25 cellular contexts compared by ENCODE assay signal in the genomic region with DNA sequence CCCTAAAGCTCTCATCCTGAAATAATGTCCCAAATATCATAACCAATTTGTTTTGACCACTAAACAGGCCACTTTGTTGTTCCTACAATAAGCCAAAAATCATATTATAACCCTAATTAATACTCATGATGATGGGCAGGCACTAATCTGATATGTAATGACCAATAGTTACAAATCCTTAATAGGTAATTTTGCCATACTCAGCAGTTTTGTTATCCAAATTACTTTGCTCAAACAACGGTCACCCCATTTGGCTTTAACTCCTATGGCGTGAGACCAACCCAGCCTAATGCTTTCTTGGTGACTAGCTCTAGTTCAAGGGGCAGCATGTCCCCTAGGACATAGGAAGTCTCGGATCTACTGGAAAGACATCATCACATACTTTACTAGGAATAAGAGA.
DNase-seq lines count a peak whose midpoint lies in the region; ATAC-seq, FAIRE-seq and TF ChIP-seq lines count a peak whose summit lies in the region.
"Had no signal": no experiment of that assay in that cellular context is flagged by ENCODE, and none has a peak within 500 bp of the region (broad histone marks: within the 10 kb centered on the region; RNA-seq: fewer than 3 reads in every experiment).

No MANE protein-coding gene starts in this region.

- peak overlapping the region; percentile 38 for H3K27ac ChIP-seq in HCT116 (ENCODE audit: low read depth, low read length)
- H3K27ac ChIP-seq in astrocyte (ENCODE audit: low read depth, low read length): peak overlapping the region; percentile 30
- no peak overlapping the region for H3K27ac ChIP-seq in CD4-positive, alpha-beta memory T cell (ENCODE audit: low read depth, low read length)
- H3K27ac ChIP-seq: SJSA1 had no signal

- TF ChIP-seq POLR2A in HCT116 (IDR thresholded peaks at IDR 0.05; ENCODE audit: borderline replicate concordance, extremely low read depth, insufficient read depth, insufficient read length): no peak

- H3K9me3 Mint-ChIP-seq in astrocyte (ENCODE audit: unreplicated experiment): peaks cover 7% of the 10 kb centered on the region
- H3K9me3 Mint-ChIP-seq in CD4-positive, alpha-beta memory T cell: peaks cover 0 to 5% (median 1%) of the 10 kb centered on the region in 8 donors
- H3K9me3 Mint-ChIP-seq: CD8-positive, alpha-beta T cell; HFFc6 had no signal

- no peak overlapping the region for H3K9ac ChIP-seq in HCT116 (ENCODE audit: low read length)
- H3K9ac ChIP-seq in astrocyte (ENCODE audit: low read length): no peak overlapping the region

- no peaks in the 10 kb centered on the region for H3K36me3 ChIP-seq in HCT116 (ENCODE audit: control insufficient read depth in 1 of 2, insufficient read depth in 2 of 2, low read length in 2 of 2)
- H3K36me3 ChIP-seq in astrocyte (ENCODE audit: insufficient read depth, low read length): no peaks in the 10 kb centered on the region
- no peaks in the 10 kb centered on the region for H3K36me3 ChIP-seq in CD4-positive, alpha-beta memory T cell (ENCODE audit: insufficient read depth, low read length)
- H3K36me3 ChIP-seq: SJSA1 had no signal

- intact Hi-C loops in HCT116 (cut with micrococcal nuclease): no loop called here
- intact Hi-C loops in CD4-positive, alpha-beta memory T cell (cut with micrococcal nuclease): no loop called here

- peaks cover 21% of the 10 kb centered on the region for H3K4me1 Mint-ChIP-seq in astrocyte (ENCODE audit: low read depth, unreplicated experiment)
- H3K4me1 Mint-ChIP-seq in CD4-positive, alpha-beta memory T cell: no peaks in the 10 kb centered on the region

- H3K4me3 Mint-ChIP-seq in astrocyte (ENCODE audit: unreplicated experiment): no peak overlapping the region
- H3K4me3 Mint-ChIP-seq in CD4-positive, alpha-beta memory T cell: no peak overlapping the region
- H3K4me3 Mint-ChIP-seq: CD8-positive, alpha-beta T cell; HFFc6 had no signal

- peaks cover 21 to 23% of the 10 kb centered on the region in 2 experiments for H3K4me1 ChIP-seq in HCT116 (ENCODE audit: control insufficient read depth in 1 of 2, insufficient read depth in 2 of 2, low read length in 2 of 2)
- H3K4me1 ChIP-seq in astrocyte (ENCODE audit: insufficient read depth, low read length): peaks cover 17% of the 10 kb centered on the region
- no peaks in the 10 kb centered on the region for H3K4me1 ChIP-seq in CD4-positive, alpha-beta memory T cell (ENCODE audit: insufficient read depth, low read length)
- H3K4me1 ChIP-seq: Caco-2 had no signal

- H3K4me2 ChIP-seq in HCT116 (ENCODE audit: low read length): peak overlapping the region; percentile 35
- H3K4me2 ChIP-seq in astrocyte (ENCODE audit: low read length): peak overlapping the region; percentile 49

- no peaks in the 10 kb centered on the region for H3K27me3 Mint-ChIP-seq in astrocyte (ENCODE audit: low read depth, unreplicated experiment)
- H3K27me3 Mint-ChIP-seq in CD4-positive, alpha-beta memory T cell: no peaks in the 10 kb centered on the region

- no peaks in the 10 kb centered on the region for H3K27me3 ChIP-seq in HCT116 (ENCODE audit: insufficient read depth, low read length)
- no peaks in the 10 kb centered on the region for H3K27me3 ChIP-seq in astrocyte (ENCODE audit: insufficient read depth, low read length)
- H3K27me3 ChIP-seq in CD4-positive, alpha-beta memory T cell (ENCODE audit: insufficient read depth, low read length): no peaks in the 10 kb centered on the region
- H3K27me3 ChIP-seq: SJSA1 had no signal

- RAD21 ChIA-PET in HCT116 (lab: Charles Lee; ENCODE audit: low non-redundant PET in 1 of 2, low total read pairs in 2 of 2, uncharacterized antibody in 2 of 2, unreplicated experiment in 2 of 2): no interaction called here

- POLR2A ChIA-PET in HCT116 (lab: Charles Lee): no interaction called here
- POLR2A ChIA-PET in CD4-positive, alpha-beta memory T cell (lab: Charles Lee; ENCODE audit: partially characterized antibody): no interaction called here

- no peak overlapping the region for H2AFZ ChIP-seq in HCT116 (ENCODE audit: low read depth, low read length, poor library complexity, severe bottlenecking)
- H2AFZ ChIP-seq in astrocyte (ENCODE audit: low read depth, low read length): no peak overlapping the region

- H3K79me2 ChIP-seq in HCT116 (ENCODE audit: insufficient read depth, low read length) (no peaks in the 10 kb centered on the region), astrocyte (ENCODE audit: insufficient read depth, low read length) (no peaks in the 10 kb centered on the region)

- TF ChIP-seq RAD21 in HCT116 (IDR thresholded peaks at IDR 0.05; ENCODE audit: low read depth): no peak

- TF ChIP-seq CTCF in HCT116 (IDR thresholded peaks at IDR 0.05 in 2 of 3, conservative IDR thresholded peaks at IDR 0.05 in 1 of 3; ENCODE audit: borderline replicate concordance in 1 of 3, insufficient read depth in 1 of 3, low read depth in 2 of 3, low read length in 2 of 3) (no peak), astrocyte (IDR thresholded peaks at IDR 0.05; ENCODE audit: insufficient read depth, low read depth, low read length) (no peak), fibroblast of mammary gland (conservative IDR thresholded peaks at IDR 0.05; ENCODE audit: control insufficient read depth, insufficient read depth, low read depth, low read length) (no peak)

- no peaks in the 10 kb centered on the region for H3K9me2 ChIP-seq in HCT116 (ENCODE audit: insufficient read depth)

- CTCF ChIA-PET in HCT116 (lab: Charles Lee): interaction anchor here (1.4 kb wide), 1 partner anchor 689 kb away, joined by 3 read pairs; no protein-coding TSS in a partner anchor
- CTCF ChIA-PET in CD4-positive, alpha-beta memory T cell (lab: Charles Lee; ENCODE audit: partially characterized antibody): no interaction called here

- no peak for FAIRE-seq in astrocyte (lab: Jason Lieb, UNC)
- FAIRE-seq: GM12878 had no signal

- H3K27ac Mint-ChIP-seq in astrocyte (ENCODE audit: unreplicated experiment): no peak overlapping the region
- no peak overlapping the region for H3K27ac Mint-ChIP-seq in CD4-positive, alpha-beta memory T cell
- H3K27ac Mint-ChIP-seq: CD8-positive, alpha-beta T cell; HFFc6 had no signal

- H3K9me3 ChIP-seq in HCT116 (ENCODE audit: control insufficient read depth in 1 of 2, insufficient read depth in 1 of 2, low read depth in 1 of 2, low read length in 2 of 2) (no peaks in the 10 kb centered on the region), astrocyte (ENCODE audit: insufficient read depth, low read depth, low read length) (no peaks in the 10 kb centered on the region)
- H3K9me3 ChIP-seq in CD4-positive, alpha-beta memory T cell (ENCODE audit: control insufficient read depth in 1 of 2, low read length in 2 of 2): no peaks in the 10 kb centered on the region
- H3K9me3 ChIP-seq: Caco-2, SJSA1 had no signal

- no TSS peak for BruUV-seq in HCT116 (replicated peaks; lab: Mats Ljungman, UMichigan)

- DNase-seq in HCT116 (ENCODE audit: low read depth, low spot score): no peak
- no peak for DNase-seq in astrocyte (ENCODE audit: low read depth)
- DNase-seq in fibroblast of mammary gland (ENCODE audit: low read depth): peak; percentile 24
- DNase-seq in CD4-positive, alpha-beta memory T cell: no peak
- DNase-seq: Caco-2; CD8-positive, alpha-beta T cell; GDM1; H7; HFFc6; KBM-7; MV-4-11; NCI-H1105; NCI-H1436 treated with DMSO at 0.1 percent for 48 hours; NCI-H1930; NCI-H2107; NCI-H446 treated with DMSO at 0.1 percent for 48 hours; NCI-H526 treated with DMSO at 0.1 percent for 48 hours; Right ventricle myocardium superior; RPMI8226; T-helper 1 cell had no signal

- no peak overlapping the region for H3K4me3 ChIP-seq in HCT116 (replicated peaks in 1 of 2; ENCODE audit: low read depth in 1 of 2, low read length in 2 of 2)
- no peak overlapping the region for H3K4me3 ChIP-seq in astrocyte (ENCODE audit: insufficient read depth, low read depth, low read length)
- H3K4me3 ChIP-seq in fibroblast of mammary gland (ENCODE audit: control insufficient read depth, low read depth, low read length): no peak overlapping the region
- H3K4me3 ChIP-seq in CD4-positive, alpha-beta memory T cell (ENCODE audit: low read length in 2 of 2): no peak overlapping the region
- H3K4me3 ChIP-seq: GM12878, SJSA1 had no signal

- ATAC-seq in HCT116 (no peak), GM19397 (IDR thresholded peaks at IDR 0.05; ENCODE audit: unreplicated experiment) (no peak), GM19023 (IDR thresholded peaks at IDR 0.05; ENCODE audit: unreplicated experiment) (no peak), HG03025 (IDR thresholded peaks at IDR 0.05; ENCODE audit: low FRiP score, unreplicated experiment) (no peak)
- ATAC-seq: CD8-positive, alpha-beta T cell; GM12878 had no signal

- no peaks in the 10 kb centered on the region for H3K36me3 Mint-ChIP-seq in astrocyte (ENCODE audit: low read depth, unreplicated experiment)
- no peaks in the 10 kb centered on the region for H3K36me3 Mint-ChIP-seq in CD4-positive, alpha-beta memory T cell
- H3K36me3 Mint-ChIP-seq: CD8-positive, alpha-beta T cell had no signal

- H4K20me1 ChIP-seq in HCT116 (ENCODE audit: insufficient read depth): no peaks in the 10 kb centered on the region
- no peaks in the 10 kb centered on the region for H4K20me1 ChIP-seq in astrocyte (ENCODE audit: insufficient read depth, low read length)

TF ChIP-seq in HCT116, 20 proteins besides CTCF, POLR2A, EP300 and RAD21 (continues in another document):
- TF ChIP-seq CEBPB (IDR thresholded peaks at IDR 0.05; ENCODE audit: low read depth): no peak
- no peak for TF ChIP-seq ZFX (IDR thresholded peaks at IDR 0.05)
- TF ChIP-seq, protein P1, sequence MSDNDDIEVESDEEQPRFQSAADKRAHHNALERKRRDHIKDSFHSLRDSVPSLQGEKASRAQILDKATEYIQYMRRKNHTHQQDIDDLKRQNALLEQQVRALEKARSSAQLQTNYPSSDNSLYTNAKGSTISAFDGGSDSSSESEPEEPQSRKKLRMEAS (IDR thresholded peaks at IDR 0.05): no peak
- TF ChIP-seq, protein P2, sequence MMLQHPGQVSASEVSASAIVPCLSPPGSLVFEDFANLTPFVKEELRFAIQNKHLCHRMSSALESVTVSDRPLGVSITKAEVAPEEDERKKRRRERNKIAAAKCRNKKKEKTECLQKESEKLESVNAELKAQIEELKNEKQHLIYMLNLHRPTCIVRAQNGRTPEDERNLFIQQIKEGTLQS (IDR thresholded peaks at IDR 0.05): no peak
- TF ChIP-seq ELF1 (IDR thresholded peaks at IDR 0.05; ENCODE audit: borderline replicate concordance, low read depth): no peak
- no peak for TF ChIP-seq CBX3 (IDR thresholded peaks at IDR 0.05; ENCODE audit: low read depth)
- TF ChIP-seq SRF (IDR thresholded peaks at IDR 0.05; ENCODE audit: low read depth): no peak
- TF ChIP-seq SIN3A (IDR thresholded peaks at IDR 0.05; ENCODE audit: low read depth): no peak
- no peak for TF ChIP-seq EGR1 (IDR thresholded peaks at IDR 0.05; ENCODE audit: low read depth)
- TF ChIP-seq FOSL1 (IDR thresholded peaks at IDR 0.05; ENCODE audit: low read depth): no peak
- no peak for TF ChIP-seq POLR2AphosphoS5 (IDR thresholded peaks at IDR 0.05; ENCODE audit: low read depth, low read length)
- no peak for TF ChIP-seq ZNF274 (IDR thresholded peaks at IDR 0.05; ENCODE audit: low read depth, low read length)
